27 cellular contexts compared by ENCODE assay signal in genomic region chr3:12940854-12941253, GRCh38.
DNase-seq lines count a peak whose midpoint lies in the region; ATAC-seq and TF ChIP-seq lines count a peak whose summit lies in the region.
"Had no signal": no experiment of that assay in that cellular context is flagged by ENCODE, and none has a peak within 500 bp of the region (broad histone marks: within the 10 kb centered on the region; RNA-seq: fewer than 3 reads in every experiment).

No MANE protein-coding gene starts in this region.

- intact Hi-C loops in dorsolateral prefrontal cortex (cut with DNase I) = loop anchor here (5.0 kb wide), 2 partner anchors 36 to 44 kb away; no protein-coding TSS in a partner anchor

- DNase-seq in T-helper 1 cell (no peak), dorsolateral prefrontal cortex (no peak), Peyer's patch (no peak), SK-N-DZ (ENCODE audit: low spot score) (no peak)
- no peak for DNase-seq in activated CD8-positive, alpha-beta memory T cell treated with anti-CD3 and anti-CD28 coated beads for 24 hours
- DNase-seq: BE2C; CD4-positive, CD25-positive, alpha-beta regulatory T cell; DMS153; HCEC 1CT; KG1; MG63; NCI-H1105 treated with DMSO at 0.1 percent for 48 hours; NCI-H146; NCI-H2029; NCI-H446; NCI-H524 treated with DMSO at 0.1 percent for 48 hours; NCI-H82; NK-92 treated with Interleukin-12 subunit alpha and Interleukin-12 subunit beta, amount 100 ng/mL, for 24 hours; PC-9; Right ventricle myocardium superior; RPMI8226 had no signal

- H3K4me2 ChIP-seq in BLaER1 treated with 17β-estradiol and CSF1 and Interleukin-3, amounts not matched to agents 10 nM and 100 nM = peak overlapping the region in 8 of 11 experiments; percentile 18 to 81 (median 61); a peak in 14 of 22 replicates
- H3K4me2 ChIP-seq: GM23338, PC-9 had no signal

- H3K9ac ChIP-seq in BLaER1 treated with 17β-estradiol and CSF1 and Interleukin-3, amounts not matched to agents 10 nM and 100 nM = peak overlapping the region in 4 of 11 experiments; percentile 19 to 24 (median 22); a peak in 4 of 22 replicates

- no peak overlapping the region for H3K4me3 ChIP-seq in BLaER1 treated with 17β-estradiol and CSF1 and Interleukin-3, amounts not matched to agents 10 nM and 100 nM
- H3K4me3 ChIP-seq in dorsolateral prefrontal cortex (no peak overlapping the region), Peyer's patch (no peak overlapping the region)
- H3K4me3 ChIP-seq: GM23338, MG63, PC-9, SJSA1 had no signal

- no peak overlapping the region for H3K4me3 Mint-ChIP-seq in T-helper 1 cell treated with Interleukin-12 subunit alpha and Interleukin-12 subunit beta and Interleukin-4 antibody, amounts not matched to agents 30 μg/mL and 1 μg/mL, for 36 hours
- H3K4me3 Mint-ChIP-seq in stimulated activated memory B cell treated with anti-CD40 and anti-IgM and Interleukin-4, amounts not matched to agents 10 μg/mL and 1 μg/mL and 100 μg/mL, for 72 hours = no peak overlapping the region
- H3K4me3 Mint-ChIP-seq: CD4-positive, CD25-positive, alpha-beta regulatory T cell; GM23338 had no signal

- no peak overlapping the region; a peak in 1 of 22 replicates for H3K27ac ChIP-seq in BLaER1 treated with 17β-estradiol and CSF1 and Interleukin-3, amounts not matched to agents 10 nM and 100 nM
- H3K27ac ChIP-seq in dorsolateral prefrontal cortex (peak overlapping the region in 39 of 59 donors; percentile 3 to 99 (median 63)), Peyer's patch (no peak overlapping the region)
- H3K27ac ChIP-seq: 22Rv1, PC-9, SJSA1 had no signal

- H3K9me3 Mint-ChIP-seq in T-helper 1 cell treated with Interleukin-12 subunit alpha and Interleukin-12 subunit beta and Interleukin-4 antibody, amounts not matched to agents 30 μg/mL and 1 μg/mL, for 36 hours = no peaks in the 10 kb centered on the region
- no peaks in the 10 kb centered on the region for H3K9me3 Mint-ChIP-seq in stimulated activated memory B cell treated with anti-CD40 and anti-IgM and Interleukin-4, amounts not matched to agents 10 μg/mL and 1 μg/mL and 100 μg/mL, for 72 hours
- H3K9me3 Mint-ChIP-seq: CD4-positive, CD25-positive, alpha-beta regulatory T cell; GM23338 had no signal

- peaks cover 31 to 98% (median 73%) of the 10 kb centered on the region in 11 experiments for H3K36me3 ChIP-seq in BLaER1 treated with 17β-estradiol and CSF1 and Interleukin-3, amounts not matched to agents 10 nM and 100 nM
- peaks cover 0 to 16% (median 0%) of the 10 kb centered on the region in 3 donors for H3K36me3 ChIP-seq in Peyer's patch
- H3K36me3 ChIP-seq: MG63 had no signal

- peaks cover 33 to 95% (median 82%) of the 10 kb centered on the region in 10 experiments for H3K4me1 ChIP-seq in BLaER1 treated with 17β-estradiol and CSF1 and Interleukin-3, amounts not matched to agents 10 nM and 100 nM
- peaks cover 0 to 14% (median 0%) of the 10 kb centered on the region in 4 donors for H3K4me1 ChIP-seq in Peyer's patch
- H3K4me1 ChIP-seq: BE2C, SJSA1 had no signal

- no peaks in the 10 kb centered on the region for H3K27me3 ChIP-seq in BLaER1 treated with 17β-estradiol and CSF1 and Interleukin-3, amounts not matched to agents 10 nM and 100 nM
- H3K27me3 ChIP-seq in dorsolateral prefrontal cortex (no peaks in the 10 kb centered on the region), Peyer's patch (no peaks in the 10 kb centered on the region)
- H3K27me3 ChIP-seq: BE2C, MG63, SJSA1 had no signal

- H3K9me3 ChIP-seq in BLaER1 treated with 17β-estradiol and CSF1 and Interleukin-3, amounts not matched to agents 10 nM and 100 nM (replicated peaks in 1 of 11) = no peaks in the 10 kb centered on the region
- no peaks in the 10 kb centered on the region for H3K9me3 ChIP-seq in Peyer's patch
- H3K9me3 ChIP-seq: BE2C, MG63, SJSA1 had no signal

- peaks cover 73 to 100% (median 99%) of the 10 kb centered on the region in 11 experiments for H4K20me1 ChIP-seq in BLaER1 treated with 17β-estradiol and CSF1 and Interleukin-3, amounts not matched to agents 10 nM and 100 nM

- H3K27ac Mint-ChIP-seq in T-helper 1 cell treated with Interleukin-12 subunit alpha and Interleukin-12 subunit beta and Interleukin-4 antibody, amounts not matched to agents 30 μg/mL and 1 μg/mL, for 36 hours = peak overlapping the region; percentile 20
- peak overlapping the region; percentile 87 for H3K27ac Mint-ChIP-seq in stimulated activated memory B cell treated with anti-CD40 and anti-IgM and Interleukin-4, amounts not matched to agents 10 μg/mL and 1 μg/mL and 100 μg/mL, for 72 hours
- H3K27ac Mint-ChIP-seq: GM23338 had no signal

- TF ChIP-seq CTCF in dorsolateral prefrontal cortex (IDR thresholded peaks at IDR 0.05 in 54 of 56, conservative IDR thresholded peaks at IDR 0.05 in 2 of 56; ENCODE audit: low read depth in 1 of 56, partially characterized antibody in 56 of 56) (no peak), Peyer's patch (IDR thresholded peaks at IDR 0.05) (no peak)

- H3K36me3 Mint-ChIP-seq in T-helper 1 cell treated with Interleukin-12 subunit alpha and Interleukin-12 subunit beta and Interleukin-4 antibody, amounts not matched to agents 30 μg/mL and 1 μg/mL, for 36 hours (ENCODE audit: low read depth) = peaks cover 3% of the 10 kb centered on the region
- peaks cover 38% of the 10 kb centered on the region for H3K36me3 Mint-ChIP-seq in stimulated activated memory B cell treated with anti-CD40 and anti-IgM and Interleukin-4, amounts not matched to agents 10 μg/mL and 1 μg/mL and 100 μg/mL, for 72 hours

- no peak for TF ChIP-seq POLR2A in Peyer's patch (IDR thresholded peaks at IDR 0.05)

- no peaks in the 10 kb centered on the region for H3K27me3 Mint-ChIP-seq in T-helper 1 cell treated with Interleukin-12 subunit alpha and Interleukin-12 subunit beta and Interleukin-4 antibody, amounts not matched to agents 30 μg/mL and 1 μg/mL, for 36 hours (ENCODE audit: low read depth)
- H3K27me3 Mint-ChIP-seq in stimulated activated memory B cell treated with anti-CD40 and anti-IgM and Interleukin-4, amounts not matched to agents 10 μg/mL and 1 μg/mL and 100 μg/mL, for 72 hours = no peaks in the 10 kb centered on the region
- H3K27me3 Mint-ChIP-seq: CD4-positive, CD25-positive, alpha-beta regulatory T cell had no signal

- ATAC-seq in stimulated activated memory B cell treated with anti-CD40 and anti-IgM and Interleukin-4, amounts not matched to agents 10 μg/mL and 1 μg/mL and 100 μg/mL, for 72 hours = no peak
- ATAC-seq: GM23338 had no signal

- peaks cover 2% of the 10 kb centered on the region for H3K4me1 Mint-ChIP-seq in T-helper 1 cell treated with Interleukin-12 subunit alpha and Interleukin-12 subunit beta and Interleukin-4 antibody, amounts not matched to agents 30 μg/mL and 1 μg/mL, for 36 hours (ENCODE audit: low read depth)
- peaks cover 35% of the 10 kb centered on the region for H3K4me1 Mint-ChIP-seq in stimulated activated memory B cell treated with anti-CD40 and anti-IgM and Interleukin-4, amounts not matched to agents 10 μg/mL and 1 μg/mL and 100 μg/mL, for 72 hours

Comparison
In these comparisons a context has a peak if more than half of its experiments do, and no peak if none do; other contexts are left out.
1. H3K27ac ChIP-seq: peak in dorsolateral prefrontal cortex (39 of 59); none in BLaER1 treated with 17β-estradiol and CSF1 and Interleukin-3, amounts not matched to agents 10 nM and 100 nM (0 of 11) and Peyer's patch (0 of 4).